8 cellular contexts compared by ENCODE assay signal in the genomic region with DNA sequence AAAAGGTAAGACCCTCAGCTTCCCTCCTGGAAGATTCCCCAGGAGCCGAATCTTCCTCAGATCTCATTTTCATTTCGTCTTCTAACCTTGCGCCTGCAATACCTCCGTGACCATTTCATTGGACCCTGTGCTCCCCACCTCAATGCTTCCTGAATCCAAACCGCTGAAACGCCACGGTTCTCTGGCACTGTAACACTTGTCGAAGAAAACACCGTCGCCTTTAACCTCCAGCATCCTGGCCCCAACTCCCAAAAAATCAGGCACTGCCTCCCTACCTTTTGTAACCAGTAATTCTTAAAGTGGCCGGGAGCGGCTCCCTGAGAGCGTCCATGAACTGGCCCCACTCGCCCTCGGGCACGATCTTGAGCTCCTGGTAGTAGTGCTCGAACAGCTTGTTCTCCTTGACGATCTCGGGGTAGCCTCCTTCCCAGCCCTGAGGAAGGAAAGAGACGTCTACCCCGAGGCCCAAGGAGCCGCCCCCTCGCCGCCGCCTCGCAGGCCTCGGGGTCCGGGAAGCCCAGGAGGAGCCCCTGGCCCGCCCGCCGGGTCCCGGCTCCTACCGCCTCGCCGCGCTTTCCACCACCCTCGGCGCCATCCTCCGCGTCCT. TPM values are rescaled to one million over a fixed set of nuclear protein-coding genes. Genes with fewer than 3 reads are reported as not detected.
A peak's percentile ranks its signal among the peaks of the same experiment; 100 is the strongest.
DNase-seq lines count a peak whose midpoint lies in the region; ATAC-seq and TF ChIP-seq lines count a peak whose summit lies in the region.

No MANE protein-coding gene starts in this region.

- H3K27ac ChIP-seq in RWPE2 (ENCODE audit: poor library complexity, severe bottlenecking): peak overlapping the region; percentile 60

- intact Hi-C loops in natural killer cell (cut with micrococcal nuclease): loop anchor here (5.0 kb wide), 1 partner anchor 255 kb away; a partner anchor contains a TSS

- TF ChIP-seq CTCF in BJ (IDR thresholded peaks at IDR 0.05; ENCODE audit: insufficient read depth, low read depth, low read length) (peak; percentile 23; the same call in 1 of the 2 replicates), RWPE2 (IDR thresholded peaks at IDR 0.05; ENCODE audit: poor library complexity, severe bottlenecking) (peak; percentile 21), epithelial cell of proximal tubule (conservative IDR thresholded peaks at IDR 0.05; ENCODE audit: low read depth, low read length) (peak; percentile 21), natural killer cell (IDR thresholded peaks at IDR 0.05) (no peak)

- POLR2A ChIA-PET in BJ (lab: Charles Lee): no interaction called here

- ATAC-seq in GM19023 (IDR thresholded peaks at IDR 0.05; ENCODE audit: unreplicated experiment) (peak; percentile 27), HG03159 (IDR thresholded peaks at IDR 0.05; ENCODE audit: unreplicated experiment) (peak; percentile 5), RWPE2 (ENCODE audit: low read depth) (peak; percentile 27), natural killer cell (peak in 1 of 3 donors; percentile 19)

- no peaks in the 10 kb centered on the region for H3K9me3 ChIP-seq in RWPE2 (ENCODE audit: severe bottlenecking)

- H3K4me3 Mint-ChIP-seq in natural killer cell: peak overlapping the region; percentile 98

- H3K4me1 ChIP-seq in RWPE2 (ENCODE audit: insufficient read depth, poor library complexity, severe bottlenecking): peaks cover 24% of the 10 kb centered on the region

- peak overlapping the region; percentile 70 for H3K4me3 ChIP-seq in BJ (ENCODE audit: low read depth, low read length)
- peak overlapping the region; percentile 94 for H3K4me3 ChIP-seq in RWPE2 (ENCODE audit: severe bottlenecking)
- peak overlapping the region; percentile 82 for H3K4me3 ChIP-seq in epithelial cell of proximal tubule (ENCODE audit: low read depth, low read length)

- CTCF ChIA-PET in BJ (lab: Yijun Ruan, JAX): interaction anchor here (0.9 to 1.8 kb wide), 4 partner anchors 8 to 113 kb away, joined by 3 to 6 read pairs (median 3); no protein-coding TSS in a partner anchor

- H3K27ac Mint-ChIP-seq in natural killer cell: peak overlapping the region; percentile 97 to 98

- H3K36me3 Mint-ChIP-seq in natural killer cell: no peaks in the 10 kb centered on the region

- H3K27me3 ChIP-seq in BJ (ENCODE audit: control insufficient read depth, insufficient read depth, low read length): no peaks in the 10 kb centered on the region
- no peaks in the 10 kb centered on the region for H3K27me3 ChIP-seq in RWPE2 (ENCODE audit: insufficient read depth, poor library complexity, severe bottlenecking)

- H3K9me3 Mint-ChIP-seq in natural killer cell: no peaks in the 10 kb centered on the region

- DNase-seq in BJ (ENCODE audit: low read depth) (no peak), RWPE2 (ENCODE audit: low spot score) (no peak), epithelial cell of proximal tubule (ENCODE audit: low read depth) (no peak), natural killer cell (no peak), NCI-H128 (lab: John Stamatoyannopoulos, UW; ENCODE audit: unreplicated experiment) (no peak), dedifferentiated amniotic fluid mesenchymal stem cell (ENCODE audit: extremely low spot score) (no peak)

- no peaks in the 10 kb centered on the region for H3K27me3 Mint-ChIP-seq in natural killer cell (ENCODE audit: low read depth in 2 of 2)

- peaks cover 46 to 51% of the 10 kb centered on the region in 2 donors for H3K4me1 Mint-ChIP-seq in natural killer cell

- H3K36me3 ChIP-seq in BJ (ENCODE audit: control insufficient read depth, insufficient read depth, low read length) (peaks cover 4% of the 10 kb centered on the region), RWPE2 (ENCODE audit: low read depth) (peaks cover 49% of the 10 kb centered on the region)

RNA-seq across cellular contexts. Expression of a gene that starts 0.4 kb away (rescaled TPM):
- 31.2 and 35.3 TPM in 2 replicates for polyA plus RNA-seq in BJ (2011; rRNA removed)
- polyA minus RNA-seq in BJ (2011; rRNA and poly(A)+ RNA removed): 21.2 and 22.7 TPM in 2 replicates
- 59.0 and 70.5 TPM in 2 replicates for total RNA-seq in epithelial cell of proximal tubule
- total RNA-seq in natural killer cell: 10 to 100 TPM; 61.3 to 87.4 (median 81.4) TPM

RNA-seq across cellular contexts. Expression of a gene that starts 0.8 kb away (rescaled TPM):
- 18.7 and 20.9 TPM in 2 replicates for polyA plus RNA-seq in BJ (2011; rRNA removed)
- 6.2 and 7.6 TPM in 2 replicates for polyA minus RNA-seq in BJ (2011; rRNA and poly(A)+ RNA removed)
- 21.4 and 24.9 TPM in 2 replicates for total RNA-seq in epithelial cell of proximal tubule
- 10 to 100 TPM in 1 of 3 donors, 1 to 10 TPM in 2; 6.5 to 11.0 (median 7.8) TPM for total RNA-seq in natural killer cell
